ENCODE assay signal across 30 cellular contexts in the genomic region with DNA sequence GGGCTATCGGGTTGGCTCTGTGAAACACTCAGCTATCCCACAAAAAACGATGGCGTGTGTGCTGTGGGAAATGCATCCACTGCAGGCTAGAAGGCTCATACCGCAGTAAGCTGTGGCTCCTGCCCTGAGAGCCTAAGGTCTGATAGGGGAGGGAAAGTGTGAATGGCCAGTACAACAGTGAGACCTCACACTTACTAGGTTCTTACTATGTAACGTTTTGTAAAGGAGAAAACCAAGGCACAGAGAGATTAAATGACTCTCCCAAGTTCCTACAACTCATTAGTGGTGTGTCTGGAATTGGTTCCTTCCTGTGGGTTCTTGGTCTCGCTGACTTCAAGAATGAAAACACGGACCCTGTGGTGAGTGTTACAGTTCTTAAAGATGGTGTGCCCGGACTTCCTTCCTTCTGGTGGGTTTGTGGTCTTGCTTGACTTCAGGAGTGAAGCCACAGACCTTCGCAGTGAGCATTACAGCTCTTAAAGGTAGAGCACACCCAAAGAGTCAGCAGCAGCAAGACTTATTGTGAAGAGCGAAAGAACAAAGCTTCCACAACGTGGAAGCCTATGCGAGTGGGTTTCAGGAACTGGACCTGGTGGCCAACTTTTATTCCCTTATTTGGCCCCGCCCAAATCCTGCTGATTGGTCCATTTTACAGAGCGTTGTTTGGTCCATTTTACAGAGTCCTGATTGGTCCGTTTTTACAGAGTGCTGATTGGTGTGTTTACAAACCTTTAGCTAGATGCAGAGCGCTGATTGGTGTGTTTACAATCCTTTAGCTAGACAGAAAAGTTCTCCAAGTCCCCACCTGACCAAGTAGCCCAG.
DNase-seq lines count a peak whose midpoint lies in the region; ATAC-seq and TF ChIP-seq lines count a peak whose summit lies in the region.
"Had no signal": no experiment of that assay in that cellular context is flagged by ENCODE, and none has a peak within 500 bp of the region (broad histone marks: within the 10 kb centered on the region; RNA-seq: fewer than 3 reads in every experiment).

No MANE protein-coding gene starts in this region.

- H3K4me3 Mint-ChIP-seq in activated CD8-positive, alpha-beta T cell treated with anti-CD3 and anti-CD28 coated beads for 36 hours: no peak overlapping the region
- peak overlapping the region in 2 of 10 donors; percentile 5 to 53 for H3K4me3 Mint-ChIP-seq in naive thymus-derived CD4-positive, alpha-beta T cell
- H3K4me3 Mint-ChIP-seq: activated naive CD4-positive, alpha-beta T cell treated with anti-CD3 and anti-CD28 coated beads, Interleukin-2, amount 10 ng/mL, durations not matched to agents 7 days and 5 days; CD4-positive, alpha-beta T cell; GM23338; HFFc6; neural progenitor cell; T-helper 17 cell had no signal

- no peaks in the 10 kb centered on the region for H3K9me3 ChIP-seq in naive thymus-derived CD4-positive, alpha-beta T cell (ENCODE audit: control insufficient read depth in 2 of 3, low read length in 3 of 3)
- no peaks in the 10 kb centered on the region for H3K9me3 ChIP-seq in upper lobe of right lung
- H3K9me3 ChIP-seq: SJCRH30 had no signal

- peak; percentile 47 for DNase-seq in NK-92 treated with Interleukin-12 subunit alpha and Interleukin-12 subunit beta, amount 100 ng/mL, for 24 hours (lab: John Stamatoyannopoulos, UW)
- DNase-seq in NK-92 (lab: John Stamatoyannopoulos, UW; ENCODE audit: unreplicated experiment): no peak
- DNase-seq in Jurkat, Clone E6-1 (ENCODE audit: low read depth, low spot score): peak; percentile 89
- DNase-seq in activated CD8-positive, alpha-beta T cell treated with anti-CD3 and anti-CD28 coated beads for 36 hours: peak; percentile 7
- DNase-seq in naive thymus-derived CD4-positive, alpha-beta T cell: no peak
- DNase-seq in ACHN: no peak
- no peak for DNase-seq in upper lobe of right lung
- DNase-seq: activated CD4-positive, alpha-beta T cell treated with anti-CD3 and anti-CD28 coated beads for 4 hours; activated naive CD4-positive, alpha-beta T cell treated with anti-CD3 and anti-CD28 coated beads, Interleukin-2, amount 10 ng/mL, durations not matched to agents 7 days and 5 days; CD4-positive, alpha-beta T cell; effector memory CD4-positive, alpha-beta T cell; EL; foreskin keratinocyte; HFFc6; left colon; mammary epithelial cell; NCI-H2029; NCI-H2227 treated with DMSO at 0.1 percent for 48 hours; NCI-H526 treated with DMSO at 0.1 percent for 48 hours; right cardiac atrium; SJCRH30; stimulated activated CD4-positive, alpha-beta T cell treated with anti-CD3 and anti-CD28 coated beads, Interleukin-2, amount 100 ng/mL, for 48 hours; T-helper 17 cell had no signal

- H3K4me3 ChIP-seq in Jurkat, Clone E6-1 (ENCODE audit: low read length): no peak overlapping the region
- no peak overlapping the region for H3K4me3 ChIP-seq in naive thymus-derived CD4-positive, alpha-beta T cell (ENCODE audit: low read length)
- no peak overlapping the region for H3K4me3 ChIP-seq in upper lobe of right lung
- H3K4me3 ChIP-seq: coronary artery, GM23338, neural progenitor cell, SJCRH30 had no signal

- no peaks in the 10 kb centered on the region for H3K27me3 ChIP-seq in naive thymus-derived CD4-positive, alpha-beta T cell (ENCODE audit: control insufficient read depth in 2 of 2, insufficient read depth in 2 of 2, low read length in 2 of 2)
- H3K27me3 ChIP-seq in upper lobe of right lung: peaks cover 7% of the 10 kb centered on the region
- H3K27me3 ChIP-seq: foreskin keratinocyte, neural progenitor cell, SJCRH30 had no signal

- H3K27ac ChIP-seq in naive thymus-derived CD4-positive, alpha-beta T cell (ENCODE audit: low read depth, low read length): no peak overlapping the region
- no peak overlapping the region for H3K27ac ChIP-seq in upper lobe of right lung
- H3K27ac ChIP-seq: 22Rv1, coronary artery, foreskin keratinocyte, HL-60, neural progenitor cell, SJCRH30, VCaP had no signal

- no peaks in the 10 kb centered on the region for H3K36me3 ChIP-seq in naive thymus-derived CD4-positive, alpha-beta T cell (ENCODE audit: control insufficient read depth in 2 of 3, insufficient read depth in 3 of 3, low read length in 3 of 3)
- no peaks in the 10 kb centered on the region for H3K36me3 ChIP-seq in upper lobe of right lung
- H3K36me3 ChIP-seq: neural progenitor cell, SJCRH30 had no signal

- TF ChIP-seq CTCF in activated CD8-positive, alpha-beta T cell treated with anti-CD3 and anti-CD28 coated beads for 36 hours (IDR thresholded peaks at IDR 0.05): no peak
- no peak for TF ChIP-seq CTCF in upper lobe of right lung (IDR thresholded peaks at IDR 0.05)

- in situ Hi-C loops in ACHN (cut with HindIII; ENCODE audit: low pct_ligation_motif_present, low pct_unique_long_range_greater_than_20kb, low sequenced_read_pairs): no loop called here

- no peak overlapping the region for H3K27ac Mint-ChIP-seq in activated CD8-positive, alpha-beta T cell treated with anti-CD3 and anti-CD28 coated beads for 36 hours
- peak overlapping the region in 1 of 9 donors; percentile 37 for H3K27ac Mint-ChIP-seq in naive thymus-derived CD4-positive, alpha-beta T cell
- H3K27ac Mint-ChIP-seq: activated naive CD4-positive, alpha-beta T cell treated with anti-CD3 and anti-CD28 coated beads, Interleukin-2, amount 10 ng/mL, durations not matched to agents 7 days and 5 days; CD4-positive, alpha-beta T cell; GM23338; HFFc6; neural progenitor cell; T-helper 17 cell had no signal

- H3K9me3 Mint-ChIP-seq in activated CD8-positive, alpha-beta T cell treated with anti-CD3 and anti-CD28 coated beads for 36 hours: no peaks in the 10 kb centered on the region
- peaks cover 0 to 4% (median 0%) of the 10 kb centered on the region in 11 donors for H3K9me3 Mint-ChIP-seq in naive thymus-derived CD4-positive, alpha-beta T cell
- H3K9me3 Mint-ChIP-seq: activated naive CD4-positive, alpha-beta T cell treated with anti-CD3 and anti-CD28 coated beads, Interleukin-2, amount 10 ng/mL, durations not matched to agents 7 days and 5 days; CD4-positive, alpha-beta T cell; GM23338; neural progenitor cell had no signal

- peaks cover 37% of the 10 kb centered on the region for H3K27me3 Mint-ChIP-seq in activated CD8-positive, alpha-beta T cell treated with anti-CD3 and anti-CD28 coated beads for 36 hours
- H3K27me3 Mint-ChIP-seq in naive thymus-derived CD4-positive, alpha-beta T cell: peaks cover 53 to 80% (median 60%) of the 10 kb centered on the region in 5 donors

- CTCF ChIA-PET in activated CD8-positive, alpha-beta T cell treated with anti-CD3 and anti-CD28 coated beads for 36 hours (lab: Charles Lee): interaction anchor here (2.0 to 3.1 kb wide), 3 partner anchors 135 to 202 kb away, joined by 6 to 25 read pairs (median 8); partner anchors contain the start of gene ALDH1A2
- CTCF ChIA-PET in naive thymus-derived CD4-positive, alpha-beta T cell (lab: Charles Lee): no interaction called here

- ATAC-seq in activated CD8-positive, alpha-beta T cell treated with anti-CD3 and anti-CD28 coated beads for 36 hours: no peak
- peak; percentile 6 for ATAC-seq in naive thymus-derived CD4-positive, alpha-beta T cell
- ATAC-seq in upper lobe of right lung (no peak), HG02970 (IDR thresholded peaks at IDR 0.05; ENCODE audit: low FRiP score, unreplicated experiment) (no peak)
- ATAC-seq: foreskin keratinocyte, GM23338, left colon, right cardiac atrium, T-helper 17 cell had no signal

- no peaks in the 10 kb centered on the region for H3K4me1 ChIP-seq in naive thymus-derived CD4-positive, alpha-beta T cell (ENCODE audit: control insufficient read depth in 2 of 2, insufficient read depth in 2 of 2, low read length in 2 of 2)
- H3K4me1 ChIP-seq in upper lobe of right lung: no peaks in the 10 kb centered on the region
- H3K4me1 ChIP-seq: foreskin keratinocyte, neural progenitor cell had no signal

- POLR2A ChIA-PET in activated CD8-positive, alpha-beta T cell treated with anti-CD3 and anti-CD28 coated beads for 36 hours (lab: Charles Lee): no interaction called here
- POLR2A ChIA-PET in naive thymus-derived CD4-positive, alpha-beta T cell (lab: Charles Lee): no interaction called here

- H3K36me3 Mint-ChIP-seq in activated CD8-positive, alpha-beta T cell treated with anti-CD3 and anti-CD28 coated beads for 36 hours (ENCODE audit: low read depth): no peaks in the 10 kb centered on the region
- H3K36me3 Mint-ChIP-seq in naive thymus-derived CD4-positive, alpha-beta T cell: no peaks in the 10 kb centered on the region
- H3K36me3 Mint-ChIP-seq: activated naive CD4-positive, alpha-beta T cell treated with anti-CD3 and anti-CD28 coated beads, Interleukin-2, amount 10 ng/mL, durations not matched to agents 7 days and 5 days; neural progenitor cell had no signal

- intact Hi-C loops in activated CD8-positive, alpha-beta T cell treated with anti-CD3 and anti-CD28 coated beads for 36 hours (cut with micrococcal nuclease): loop anchor here (5.0 kb wide), 2 partner anchors 204 to 314 kb away; no protein-coding TSS in a partner anchor
- intact Hi-C loops in naive thymus-derived CD4-positive, alpha-beta T cell (cut with micrococcal nuclease): loop anchor here in 1 of 2 donors (5.0 kb wide), 1 partner anchor 204 kb away; no protein-coding TSS in a partner anchor
- intact Hi-C loops in upper lobe of right lung (cut with DNase I): no loop called here

- H3K4me1 Mint-ChIP-seq in activated CD8-positive, alpha-beta T cell treated with anti-CD3 and anti-CD28 coated beads for 36 hours (ENCODE audit: low read depth): peaks cover 7% of the 10 kb centered on the region
- peaks cover 0 to 16% (median 7%) of the 10 kb centered on the region in 7 donors for H3K4me1 Mint-ChIP-seq in naive thymus-derived CD4-positive, alpha-beta T cell
- H3K4me1 Mint-ChIP-seq: GM23338, neural progenitor cell had no signal

Comparison
In these comparisons a context has a peak if more than half of its experiments do, and no peak if none do; other contexts are left out.
1. DNase-seq: peak in NK-92 treated with Interleukin-12 subunit alpha and Interleukin-12 subunit beta, amount 100 ng/mL, for 24 hours (single experiment), Jurkat, Clone E6-1 (single experiment) and activated CD8-positive, alpha-beta T cell treated with anti-CD3 and anti-CD28 coated beads for 36 hours (single experiment); none in NK-92 (single experiment), naive thymus-derived CD4-positive, alpha-beta T cell (0 of 9), ACHN (single experiment) and upper lobe of right lung (single experiment).